Comparison of ENCODE assay signal across 22 cellular contexts in genomic region chr13:49020328-49020727, GRCh38.
"Had no signal": no experiment of that assay in that cellular context is flagged by ENCODE, and none has a peak within 500 bp of the region (broad histone marks: within the 10 kb centered on the region; RNA-seq: fewer than 3 reads in every experiment).

No MANE protein-coding gene starts in this region.

- ATAC-seq: T-helper 17 cell had no signal

- H3K27ac Mint-ChIP-seq: activated CD4-positive, alpha-beta memory T cell treated with anti-CD3 and anti-CD28 coated beads for 36 hours; activated CD4-positive, alpha-beta T cell treated with anti-CD3 and anti-CD28 coated beads, Interleukin-2, amount 10 ng/mL, durations not matched to agents 7 days and 5 days; activated naive CD4-positive, alpha-beta T cell treated with anti-CD3 and anti-CD28 coated beads, Interleukin-2, amount 10 ng/mL, durations not matched to agents 7 days and 5 days; activated T-cell treated with anti-CD3 and anti-CD28 coated beads, Interleukin-2, amount 50 U/mL, for 72 hours; activated T-helper 2 cell treated with anti-CD3 and anti-CD28 coated beads, Interferon-gamma antibody, Interleukin-2, Interleukin-4, amounts not matched to agents 10 μg/mL and 5 μg/mL and 100 μg/mL, durations not matched to agents 14 hours and 24 hours and 36 hours; T-helper 17 cell; WTC11 had no signal

- H3K4me2 ChIP-seq: PC-9 had no signal

- H3K4me3 Mint-ChIP-seq: activated CD4-positive, alpha-beta memory T cell treated with anti-CD3 and anti-CD28 coated beads for 36 hours; activated CD4-positive, alpha-beta T cell treated with anti-CD3 and anti-CD28 coated beads, Interleukin-2, amount 10 ng/mL, durations not matched to agents 7 days and 5 days; activated naive CD4-positive, alpha-beta T cell treated with anti-CD3 and anti-CD28 coated beads, Interleukin-2, amount 10 ng/mL, durations not matched to agents 7 days and 5 days; activated naive CD8-positive, alpha-beta T cell treated with anti-CD3 and anti-CD28 coated beads for 36 hours; activated T-cell treated with anti-CD3 and anti-CD28 coated beads, Interleukin-2, amount 50 U/mL, for 72 hours; T-helper 17 cell; WTC11 had no signal

- DNase-seq: activated CD4-positive, alpha-beta memory T cell treated with anti-CD3 and anti-CD28 coated beads for 36 hours; activated CD4-positive, alpha-beta T cell treated with anti-CD3 and anti-CD28 coated beads, Interleukin-2, amount 10 ng/mL, durations not matched to agents 7 days and 5 days; activated CD8-positive, alpha-beta memory T cell treated with anti-CD3 and anti-CD28 coated beads for 24 hours; activated gamma-delta T cell treated with Interleukin-2 at 50 U/mL for 16 hours; activated naive CD4-positive, alpha-beta T cell treated with anti-CD3 and anti-CD28 coated beads, Interleukin-2, amount 10 ng/mL, durations not matched to agents 7 days and 5 days; activated naive CD8-positive, alpha-beta T cell treated with anti-CD3 and anti-CD28 coated beads for 36 hours; activated T-cell treated with anti-CD3 and anti-CD28 coated beads, Interleukin-2, amount 50 U/mL, for 72 hours; anterior cingulate cortex; cerebellar nuclear complex; MG63; MV-4-11; NCI-H1092 treated with DMSO at 0.1 percent for 48 hours; NCI-H1417 treated with DMSO at 0.1 percent for 48 hours; NCI-H1694; NCI-H2029; NCI-H524; PC-9; SIG-M5; T-helper 17 cell; T-helper 9 cell had no signal

- H2AFZ ChIP-seq: PC-9 had no signal

- H3K27ac ChIP-seq: PC-9 had no signal

- H3K4me3 ChIP-seq: MG63, PC-9 had no signal

- H3K27me3 Mint-ChIP-seq: activated CD4-positive, alpha-beta memory T cell treated with anti-CD3 and anti-CD28 coated beads for 36 hours; activated CD4-positive, alpha-beta T cell treated with anti-CD3 and anti-CD28 coated beads, Interleukin-2, amount 10 ng/mL, durations not matched to agents 7 days and 5 days; activated naive CD4-positive, alpha-beta T cell treated with anti-CD3 and anti-CD28 coated beads, Interleukin-2, amount 10 ng/mL, durations not matched to agents 7 days and 5 days; activated naive CD8-positive, alpha-beta T cell treated with anti-CD3 and anti-CD28 coated beads for 36 hours; T-helper 17 cell had no signal

- H3K27me3 ChIP-seq: MG63 had no signal

- H3K4me1 Mint-ChIP-seq: activated naive CD4-positive, alpha-beta T cell treated with anti-CD3 and anti-CD28 coated beads, Interleukin-2, amount 10 ng/mL, durations not matched to agents 7 days and 5 days had no signal
